ENCODE assay signal across 1 cellular context in the genomic region with DNA sequence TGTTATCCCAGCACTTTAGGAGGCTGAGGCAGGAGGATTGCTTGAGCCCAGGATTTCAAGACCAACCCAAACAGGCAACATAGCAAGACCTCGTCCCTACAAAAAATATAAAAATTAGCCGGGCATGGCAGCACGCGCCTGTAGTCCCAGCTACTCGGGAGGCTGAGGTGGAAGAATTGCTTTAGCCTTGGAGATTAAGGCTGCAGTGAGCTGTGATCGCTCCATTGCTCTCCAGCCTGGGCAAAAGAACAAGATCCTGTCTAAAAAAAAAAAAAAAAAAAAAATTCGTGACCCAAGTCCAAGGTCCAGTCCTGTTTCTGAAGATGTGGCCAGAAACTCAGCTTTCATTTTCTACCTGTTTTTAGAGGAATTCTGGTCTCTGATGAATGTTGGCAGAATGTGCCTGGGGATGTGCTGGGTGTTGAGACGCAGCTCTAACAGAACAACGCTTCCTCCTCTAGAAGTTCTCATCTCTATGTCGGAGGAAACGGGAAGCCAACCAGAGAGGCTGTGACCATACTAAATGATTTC.
TF ChIP-seq lines count a peak whose summit lies in the region.

No MANE protein-coding gene starts in this region.

TF ChIP-seq in liver, 16 proteins besides CTCF, POLR2A, EP300 and RAD21 (continued from another document):
- TF ChIP-seq REST (IDR thresholded peaks at IDR 0.05) (peak; percentile 30), EGR1 (IDR thresholded peaks at IDR 0.05; ENCODE audit: low read depth in 2 of 2) (no peak), RXRA (IDR thresholded peaks at IDR 0.05) (peak in 1 of 2 donors; percentile 41), NR2F2 (IDR thresholded peaks at IDR 0.05) (no peak), ATF3 (IDR thresholded peaks at IDR 0.05) (no peak)
